21 cellular contexts compared by ENCODE assay signal in genomic region chrX:56783996-56784620, GRCh38. TPM values are rescaled to one million over a fixed set of nuclear protein-coding genes. Genes with fewer than 3 reads are reported as not detected.
DNase-seq lines count a peak whose midpoint lies in the region; ATAC-seq and TF ChIP-seq lines count a peak whose summit lies in the region.
"Had no signal": no experiment of that assay in that cellular context is flagged by ENCODE, and none has a peak within 500 bp of the region (broad histone marks: within the 10 kb centered on the region; RNA-seq: fewer than 3 reads in every experiment).

No MANE protein-coding gene starts in this region.

- peak; percentile 10 for DNase-seq in activated effector memory CD4-positive, alpha-beta T cell treated with anti-CD3 and anti-CD28 coated beads, Interleukin-2, amount 50 U/mL, for 16 hours
- no peak for DNase-seq in activated effector memory CD4-positive, alpha-beta T cell treated with Interleukin-2 at 50 U/mL for 16 hours
- DNase-seq in caudate nucleus (lab: John Stamatoyannopoulos, UW) = no peak
- no peak for DNase-seq in neural progenitor cell (ENCODE audit: low spot score)
- DNase-seq in vagina (ENCODE audit: extremely low spot score in 2 of 2) = no peak
- DNase-seq in NCI-H1694 (lab: John Stamatoyannopoulos, UW) = no peak
- DNase-seq in NCI-H2081 treated with DMSO at 0.1 percent for 48 hours (lab: John Stamatoyannopoulos, UW) = no peak
- DNase-seq: gastrocnemius medialis; islet precursor cell; NCI-H1092; NCI-H2107; NCI-H510A treated with DMSO at 0.1 percent for 48 hours; small intestine; stimulated activated CD4-positive, alpha-beta T cell treated with anti-CD3 and anti-CD28 coated beads, Interleukin-4, amount 100 ng/mL, for 1 hour; stimulated activated naive CD8-positive, alpha-beta T cell treated with anti-CD3 and anti-CD28 coated beads, Interleukin-15, Interleukin-2, amounts not matched to agents 100 U/mL and 50 U/mL, for 24 hours had no signal

- H3K9me3 Mint-ChIP-seq in neural progenitor cell = peaks cover 33% of the 10 kb centered on the region

- H3K4me3 ChIP-seq in neural progenitor cell (no peak overlapping the region), vagina (no peak overlapping the region)
- H3K4me3 ChIP-seq: cardiac muscle cell had no signal

- H3K36me3 ChIP-seq in neural progenitor cell = no peaks in the 10 kb centered on the region
- no peaks in the 10 kb centered on the region for H3K36me3 ChIP-seq in vagina
- H3K36me3 ChIP-seq: cardiac muscle cell, gastrocnemius medialis, transverse colon had no signal

- H3K9me3 ChIP-seq in neural progenitor cell (ENCODE audit: low read depth) (no peaks in the 10 kb centered on the region), vagina (no peaks in the 10 kb centered on the region)
- H3K9me3 ChIP-seq: gastrocnemius medialis, transverse colon had no signal

- no peak overlapping the region for H3K27ac Mint-ChIP-seq in neural progenitor cell

- no peaks in the 10 kb centered on the region for H3F3A ChIP-seq in neural progenitor cell (ENCODE audit: low read depth)

- H3K79me2 ChIP-seq in neural progenitor cell (ENCODE audit: low read depth) = no peaks in the 10 kb centered on the region

- peak overlapping the region; percentile 39 for H3K4me2 ChIP-seq in neural progenitor cell
- H3K4me2 ChIP-seq: KMS-11 had no signal

- ATAC-seq in HG03571 (IDR thresholded peaks at IDR 0.05; ENCODE audit: unreplicated experiment) = no peak
- ATAC-seq: gastrocnemius medialis; HCT116; stimulated activated naive CD8-positive, alpha-beta T cell treated with anti-CD3 and anti-CD28 coated beads, Interleukin-15, Interleukin-2, amounts not matched to agents 100 U/mL and 50 U/mL, for 24 hours had no signal

- H3K4me1 ChIP-seq in neural progenitor cell (peaks cover 6% of the 10 kb centered on the region), vagina (peaks cover 6% of the 10 kb centered on the region)
- H3K4me1 ChIP-seq: gastrocnemius medialis, transverse colon had no signal

- H3K9ac ChIP-seq in neural progenitor cell = no peak overlapping the region
- H3K9ac ChIP-seq: KMS-11 had no signal

- peaks cover 10% of the 10 kb centered on the region for H3K27me3 Mint-ChIP-seq in neural progenitor cell (ENCODE audit: insufficient read depth, low read depth)

- H4K20me1 ChIP-seq in neural progenitor cell (ENCODE audit: low read depth) = no peaks in the 10 kb centered on the region

- H3K27me3 ChIP-seq in neural progenitor cell (no peaks in the 10 kb centered on the region), vagina (no peaks in the 10 kb centered on the region)
- H3K27me3 ChIP-seq: cardiac muscle cell, gastrocnemius medialis, transverse colon had no signal

- H3K36me3 Mint-ChIP-seq in neural progenitor cell = peaks cover 39% of the 10 kb centered on the region

- H3K4me1 Mint-ChIP-seq in neural progenitor cell = no peaks in the 10 kb centered on the region

- no peak overlapping the region for H3K4me3 Mint-ChIP-seq in neural progenitor cell

- TF ChIP-seq POLR2A in vagina (IDR thresholded peaks at IDR 0.05) = no peak

- TF ChIP-seq CTCF in neural progenitor cell (IDR thresholded peaks at IDR 0.05) (no peak), vagina (IDR thresholded peaks at IDR 0.05) (no peak)

- no peak overlapping the region for H2AFZ ChIP-seq in neural progenitor cell (replicated peaks)

- H3K27ac ChIP-seq in caudate nucleus (ENCODE audit: low read depth, low read length) (peak overlapping the region; percentile 91), neural progenitor cell (peak overlapping the region; percentile 41), vagina (peak overlapping the region; percentile 69)
- H3K27ac ChIP-seq: cardiac muscle cell, KMS-11, RWPE1 had no signal

- intact Hi-C loops in vagina (cut with DNase I) = no loop called here

RNA-seq across cellular contexts. Expression of gene NBDY, which starts 55.1 kb away (rescaled TPM):
- total RNA-seq in neural progenitor cell (ENCODE audit: low replicate concordance) (12.2 and 19.2 TPM in 2 replicates), vagina (13.8 TPM)

Comparison
In these comparisons a context has a peak if more than half of its experiments do, and no peak if none do; other contexts are left out.
1. H3K27ac ChIP-seq: peak in every context shown above with its lines; median percentile 91 in caudate nucleus; 69 in vagina; 41 in neural progenitor cell.